In genomic region chr10:110919971-110920881, GRCh38 we compare ENCODE assay signal across 8 cellular contexts. TPM values are rescaled to one million over a fixed set of nuclear protein-coding genes. Genes with fewer than 3 reads are reported as not detected.
A peak's percentile ranks its signal among the peaks of the same experiment; 100 is the strongest.
DNase-seq lines count a peak whose midpoint lies in the region; ATAC-seq and TF ChIP-seq lines count a peak whose summit lies in the region.

No MANE protein-coding gene starts in this region.

- DNase-seq in GM12865 (ENCODE audit: low read depth) (peak; percentile 87), NB4 (ENCODE audit: low read depth) (peak; percentile 94), WERI-Rb-1 (peak; percentile 46), endothelial cell (ENCODE audit: low spot score) (peak; percentile 36), mesothelial cell of epicardium (ENCODE audit: low spot score in 2 of 2, unreplicated experiment in 2 of 2) (peak; percentile 33 to 47), thyroid gland (peak; percentile 51 to 56)

- H3K36me3 ChIP-seq in WERI-Rb-1 (peaks cover 2% of the 10 kb centered on the region; the same call in 1 of the 2 replicates), thyroid gland (no peaks in the 10 kb centered on the region)

- TF ChIP-seq CTCF in 22Rv1 (IDR thresholded peaks at IDR 0.05) (no peak), GM12865 (IDR thresholded peaks at IDR 0.05; ENCODE audit: insufficient read depth, low read depth, low read length, missing control alignments) (no peak), NB4 (IDR thresholded peaks at IDR 0.05; ENCODE audit: low read depth, low read length) (no peak), WERI-Rb-1 (IDR thresholded peaks at IDR 0.05; ENCODE audit: low read depth, low read length) (no peak), endothelial cell (IDR thresholded peaks at IDR 0.05; ENCODE audit: unreplicated experiment) (no peak), mesothelial cell of epicardium (IDR thresholded peaks at IDR 0.05; ENCODE audit: unreplicated experiment) (no peak), thyroid gland (IDR thresholded peaks at IDR 0.05) (no peak)

- H3K36me3 Mint-ChIP-seq in endothelial cell (ENCODE audit: low read depth, unreplicated experiment) = no peaks in the 10 kb centered on the region
- no peaks in the 10 kb centered on the region for H3K36me3 Mint-ChIP-seq in mesothelial cell of epicardium

- peaks cover 40 to 48% of the 10 kb centered on the region in 2 donors for H3K4me1 ChIP-seq in thyroid gland

- WGBS in thyroid gland, 2 donors = 1% methylated on average over 15 to 16 of the region's 44 CpGs

- H3K27ac Mint-ChIP-seq in endothelial cell (ENCODE audit: unreplicated experiment) (peak overlapping the region; percentile 95), mesothelial cell of epicardium (peak overlapping the region; percentile 84)

- H3K9me3 Mint-ChIP-seq in endothelial cell (ENCODE audit: unreplicated experiment) = no peaks in the 10 kb centered on the region
- no peaks in the 10 kb centered on the region for H3K9me3 Mint-ChIP-seq in mesothelial cell of epicardium

- H3K27ac ChIP-seq in 22Rv1 = peak overlapping the region; percentile 96
- H3K27ac ChIP-seq in WERI-Rb-1 = peak overlapping the region; percentile 89
- peak overlapping the region; percentile 93 to 99 (median 94) for H3K27ac ChIP-seq in thyroid gland

- H3K4me1 Mint-ChIP-seq in endothelial cell (ENCODE audit: unreplicated experiment) = peaks cover 12% of the 10 kb centered on the region
- H3K4me1 Mint-ChIP-seq in mesothelial cell of epicardium = peaks cover 42% of the 10 kb centered on the region

- no peaks in the 10 kb centered on the region for H3K9me3 ChIP-seq in WERI-Rb-1 (ENCODE audit: severe bottlenecking)
- H3K9me3 ChIP-seq in thyroid gland = no peaks in the 10 kb centered on the region

- TF ChIP-seq POLR2A in NB4 (IDR thresholded peaks at IDR 0.05; ENCODE audit: extremely low read depth, insufficient read length) = peak; percentile 51
- no peak for TF ChIP-seq POLR2A in thyroid gland (IDR thresholded peaks at IDR 0.05)

- ATAC-seq in HG02623 (IDR thresholded peaks at IDR 0.05; ENCODE audit: unreplicated experiment) = peak; percentile 25

- H3K27me3 Mint-ChIP-seq in endothelial cell (ENCODE audit: unreplicated experiment) = peaks cover 18% of the 10 kb centered on the region
- no peaks in the 10 kb centered on the region for H3K27me3 Mint-ChIP-seq in mesothelial cell of epicardium (ENCODE audit: low read depth)

- H3K27me3 ChIP-seq in WERI-Rb-1 (ENCODE audit: insufficient read depth, low read depth, severe bottlenecking) (no peaks in the 10 kb centered on the region), thyroid gland (no peaks in the 10 kb centered on the region)

- intact Hi-C loops in thyroid gland (cut with DNase I) = no loop called here

- H3K4me3 ChIP-seq in GM12865 (ENCODE audit: low read depth, low read length) (peak overlapping the region; percentile 56), NB4 (ENCODE audit: low read depth, low read length) (peak overlapping the region; percentile 98), WERI-Rb-1 (ENCODE audit: low read depth, low read length) (peak overlapping the region; percentile 87), thyroid gland (replicated peaks in 1 of 3) (peak overlapping the region; percentile 49 to 79 (median 77))

- peak overlapping the region; percentile 99 for H3K4me3 Mint-ChIP-seq in endothelial cell (ENCODE audit: unreplicated experiment)
- peak overlapping the region; percentile 78 for H3K4me3 Mint-ChIP-seq in mesothelial cell of epicardium

RNA-seq across cellular contexts. Expression of gene SHOC2, which starts 0.8 kb away (rescaled TPM):
- 48.9 TPM for total RNA-seq in endothelial cell (ENCODE audit: unreplicated experiment)
- 40.4 to 43.2 TPM (median 41.0 TPM) in 3 replicates for total RNA-seq in mesothelial cell of epicardium
- 10 to 100 TPM; 62.2 to 96.2 (median 71.1) TPM for total RNA-seq in thyroid gland

RNA-seq across cellular contexts. Expression of gene BBIP1, which starts 1.2 kb away (rescaled TPM):
- total RNA-seq in endothelial cell (ENCODE audit: unreplicated experiment) = 23.6 TPM
- total RNA-seq in mesothelial cell of epicardium = 16.3 to 18.6 TPM (median 16.5 TPM) in 3 replicates
- total RNA-seq in thyroid gland = 10 to 100 TPM; 27.3 to 48.4 (median 34.1) TPM

RNA-seq across cellular contexts. Expression of gene PDCD4, which starts 48.5 kb away (rescaled TPM):
- total RNA-seq in endothelial cell (ENCODE audit: unreplicated experiment) = 50.4 TPM
- total RNA-seq in mesothelial cell of epicardium = 142 to 157 TPM (median 145 TPM) in 3 replicates
- total RNA-seq in thyroid gland = 100 to 1,000 TPM; 188 to 340 (median 256) TPM

Comparison
In these comparisons a context has a peak if more than half of its experiments do, and no peak if none do; other contexts are left out.
1. Peak in every context shown above with its lines: DNase-seq, ATAC-seq, H3K4me3 ChIP-seq and H3K27ac ChIP-seq.
2. DNase-seq: peak in every context shown above with its lines; median percentile 94 in NB4; 87 in GM12865; 54 in thyroid gland; 46 in WERI-Rb-1; 40 in mesothelial cell of epicardium; 36 in endothelial cell.